15 cellular contexts compared by ENCODE assay signal in genomic region chr9:36389590-36389989, GRCh38. TPM values are rescaled to one million over a fixed set of nuclear protein-coding genes. Genes with fewer than 3 reads are reported as not detected.
DNase-seq lines count a peak whose midpoint lies in the region; ATAC-seq and TF ChIP-seq lines count a peak whose summit lies in the region.
"Had no signal": no experiment of that assay in that cellular context is flagged by ENCODE, and none has a peak within 500 bp of the region (broad histone marks: within the 10 kb centered on the region; RNA-seq: fewer than 3 reads in every experiment).

No MANE protein-coding gene starts in this region.

- H3K9me3 Mint-ChIP-seq in activated naive CD8-positive, alpha-beta T cell (ENCODE audit: low read depth) = no peaks in the 10 kb centered on the region
- H3K9me3 Mint-ChIP-seq in activated naive CD8-positive, alpha-beta T cell treated with anti-CD3 and anti-CD28 coated beads, Interleukin-2, amount 50 U/mL, for 24 hours = no peaks in the 10 kb centered on the region
- no peaks in the 10 kb centered on the region for H3K9me3 Mint-ChIP-seq in endodermal cell
- H3K9me3 Mint-ChIP-seq in progenitor cell of endocrine pancreas (ENCODE audit: low read depth) = no peaks in the 10 kb centered on the region

- H3K4me3 ChIP-seq in NB4 (ENCODE audit: low read depth, low read length) (no peak overlapping the region), endodermal cell (ENCODE audit: low read length) (no peak overlapping the region), MM.1S (ENCODE audit: low read length) (no peak overlapping the region)
- H3K4me3 ChIP-seq: PC-9 had no signal

- H2AFZ ChIP-seq in MM.1S (ENCODE audit: low read length) = no peak overlapping the region
- H2AFZ ChIP-seq: PC-9 had no signal

- H3K27ac ChIP-seq in endodermal cell (ENCODE audit: low read depth, low read length) = no peak overlapping the region
- no peak overlapping the region for H3K27ac ChIP-seq in MM.1S (ENCODE audit: low read length)
- H3K27ac ChIP-seq: PC-9 had no signal

- peak overlapping the region; percentile 23 for H3K27ac Mint-ChIP-seq in activated naive CD8-positive, alpha-beta T cell
- H3K27ac Mint-ChIP-seq in activated naive CD8-positive, alpha-beta T cell treated with anti-CD3 and anti-CD28 coated beads, Interleukin-2, amount 50 U/mL, for 24 hours = no peak overlapping the region
- H3K27ac Mint-ChIP-seq in endodermal cell (peak overlapping the region; percentile 74), progenitor cell of endocrine pancreas (peak overlapping the region; percentile 58)

- no peaks in the 10 kb centered on the region for H3K9me3 ChIP-seq in endodermal cell (ENCODE audit: control insufficient read depth, low read length)
- H3K9me3 ChIP-seq in MM.1S (replicated peaks; ENCODE audit: insufficient read depth, low read length) = no peaks in the 10 kb centered on the region

- no peaks in the 10 kb centered on the region for H3K9me2 ChIP-seq in MM.1S (replicated peaks; ENCODE audit: insufficient read depth, low read length)

- ATAC-seq in activated naive CD8-positive, alpha-beta T cell treated with anti-CD3 and anti-CD28 coated beads, Interleukin-2, amount 50 U/mL, for 24 hours = no peak

- no peak overlapping the region for H3K4me3 Mint-ChIP-seq in activated naive CD8-positive, alpha-beta T cell
- no peak overlapping the region for H3K4me3 Mint-ChIP-seq in activated naive CD8-positive, alpha-beta T cell treated with anti-CD3 and anti-CD28 coated beads, Interleukin-2, amount 50 U/mL, for 24 hours
- H3K4me3 Mint-ChIP-seq in endodermal cell (no peak overlapping the region), progenitor cell of endocrine pancreas (ENCODE audit: low read depth) (no peak overlapping the region)

- no peak for TF ChIP-seq POLR2A in NB4 (IDR thresholded peaks at IDR 0.05; ENCODE audit: extremely low read depth, insufficient read length)

- H3K4me1 Mint-ChIP-seq in activated naive CD8-positive, alpha-beta T cell (ENCODE audit: low read depth) = peaks cover 68% of the 10 kb centered on the region
- peaks cover 51% of the 10 kb centered on the region for H3K4me1 Mint-ChIP-seq in activated naive CD8-positive, alpha-beta T cell treated with anti-CD3 and anti-CD28 coated beads, Interleukin-2, amount 50 U/mL, for 24 hours
- peaks cover 30% of the 10 kb centered on the region for H3K4me1 Mint-ChIP-seq in endodermal cell
- peaks cover 6% of the 10 kb centered on the region for H3K4me1 Mint-ChIP-seq in progenitor cell of endocrine pancreas (ENCODE audit: low read depth)

- H3K4me2 ChIP-seq in MM.1S (ENCODE audit: low read depth, low read length) = no peak overlapping the region
- H3K4me2 ChIP-seq: PC-9 had no signal

- H3K4me1 ChIP-seq in endodermal cell (ENCODE audit: control insufficient read depth, insufficient read depth, low read length) (no peaks in the 10 kb centered on the region), MM.1S (ENCODE audit: low read length) (no peaks in the 10 kb centered on the region)

- 92 to 100% methylated on average over 1 to 2 of the region's 2 CpGs for WGBS in endodermal cell (ENCODE audit: insufficient coverage in 1 of 2, insufficient read length in 1 of 2), 2 experiments

- peaks cover 58% of the 10 kb centered on the region for H3K36me3 ChIP-seq in endodermal cell (ENCODE audit: control insufficient read depth, insufficient read depth, low read length)
- H3K36me3 ChIP-seq in MM.1S (replicated peaks; ENCODE audit: insufficient read depth, low read length) = no peaks in the 10 kb centered on the region; the same call in 1 of the 2 replicates

- no peak for DNase-seq in activated naive CD8-positive, alpha-beta T cell treated with anti-CD3 and anti-CD28 coated beads, Interleukin-2, amount 50 U/mL, for 24 hours
- DNase-seq in NB4 (ENCODE audit: low read depth) = peak; percentile 14
- no peak for DNase-seq in endodermal cell
- no peak for DNase-seq in progenitor cell of endocrine pancreas (ENCODE audit: low spot score, unreplicated experiment)
- no peak for DNase-seq in LoVo (ENCODE audit: low spot score)
- no peak for DNase-seq in MM.1S
- DNase-seq: COR-L47; GF-D8; KBM-7; NCI-H187; NCI-H446; NCI-H69; NK-92 treated with Interleukin-12 subunit alpha and Interleukin-12 subunit beta, amount 100 ng/mL, for 24 hours; PC-9 had no signal

- no peaks in the 10 kb centered on the region for H4K20me1 ChIP-seq in MM.1S (ENCODE audit: insufficient read depth, low read length)

- no peaks in the 10 kb centered on the region for H3F3A ChIP-seq in MM.1S (ENCODE audit: insufficient read depth, low read length)

- H3K27me3 ChIP-seq in endodermal cell (ENCODE audit: control insufficient read depth, insufficient read depth, low read length, poor library complexity, severe bottlenecking) = no peaks in the 10 kb centered on the region
- H3K27me3 ChIP-seq in MM.1S (replicated peaks; ENCODE audit: insufficient read depth, low read length) = no peaks in the 10 kb centered on the region

- TF ChIP-seq CTCF in NB4 (IDR thresholded peaks at IDR 0.05; ENCODE audit: low read depth, low read length) (no peak), endodermal cell (conservative IDR thresholded peaks at IDR 0.05) (no peak), progenitor cell of endocrine pancreas (IDR thresholded peaks at IDR 0.05; ENCODE audit: unreplicated experiment) (no peak), MM.1S (IDR thresholded peaks at IDR 0.05; ENCODE audit: low read length) (no peak)

- no peaks in the 10 kb centered on the region for H3K36me3 Mint-ChIP-seq in activated naive CD8-positive, alpha-beta T cell
- peaks cover 29% of the 10 kb centered on the region for H3K36me3 Mint-ChIP-seq in activated naive CD8-positive, alpha-beta T cell treated with anti-CD3 and anti-CD28 coated beads, Interleukin-2, amount 50 U/mL, for 24 hours (ENCODE audit: low read depth)
- peaks cover 26% of the 10 kb centered on the region for H3K36me3 Mint-ChIP-seq in endodermal cell (ENCODE audit: low read depth)
- peaks cover 15% of the 10 kb centered on the region for H3K36me3 Mint-ChIP-seq in progenitor cell of endocrine pancreas (ENCODE audit: insufficient read depth)

- H3K27me3 Mint-ChIP-seq in activated naive CD8-positive, alpha-beta T cell = no peaks in the 10 kb centered on the region
- no peaks in the 10 kb centered on the region for H3K27me3 Mint-ChIP-seq in activated naive CD8-positive, alpha-beta T cell treated with anti-CD3 and anti-CD28 coated beads, Interleukin-2, amount 50 U/mL, for 24 hours
- H3K27me3 Mint-ChIP-seq in endodermal cell (ENCODE audit: insufficient read depth) = no peaks in the 10 kb centered on the region
- no peaks in the 10 kb centered on the region for H3K27me3 Mint-ChIP-seq in progenitor cell of endocrine pancreas

- H3K79me2 ChIP-seq in MM.1S (ENCODE audit: low read length) = peaks cover 95% of the 10 kb centered on the region

- H3K9ac ChIP-seq in endodermal cell (ENCODE audit: extremely low read depth, low read length, poor library complexity, severe bottlenecking) = no peak overlapping the region
- no peak overlapping the region for H3K9ac ChIP-seq in MM.1S (ENCODE audit: low read length)

RNA-seq across cellular contexts. Expression of gene RNF38, which starts 10.5 kb away (rescaled TPM):
- total RNA-seq in endodermal cell (10 to 100 TPM; 47.5 to 49.7 TPM), progenitor cell of endocrine pancreas (64.7 and 68.3 TPM in 2 replicates)
- polyA plus RNA-seq in endodermal cell (2013, experiment 1 of 2) = 51.3 TPM
- 43.0 TPM for polyA plus RNA-seq in endodermal cell (2013, experiment 2 of 2)
